ENCODE assay signal across 8 cellular contexts in the genomic region with DNA sequence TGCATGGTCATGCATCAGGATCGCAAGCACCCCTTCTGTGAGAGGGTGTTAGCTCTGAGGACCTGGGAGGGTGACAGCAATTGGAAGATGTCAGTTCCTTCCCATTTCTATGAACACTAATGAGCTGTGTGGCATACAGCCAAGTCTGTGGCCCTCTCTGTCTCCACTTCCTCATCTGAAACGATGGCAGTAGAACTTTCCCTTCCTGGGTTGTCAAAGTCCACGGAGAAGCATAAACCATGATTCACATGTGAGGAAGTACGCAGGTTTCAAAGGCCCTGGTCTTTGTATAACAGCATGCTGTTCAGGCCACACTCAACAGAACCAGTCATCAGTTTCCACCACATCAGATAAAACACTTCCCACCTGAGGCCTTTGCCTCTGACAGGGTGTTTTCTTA.
DNase-seq lines count a peak whose midpoint lies in the region; ATAC-seq, FAIRE-seq and TF ChIP-seq lines count a peak whose summit lies in the region.

No MANE protein-coding gene starts in this region.

- no peak overlapping the region for H3K4me3 ChIP-seq in bronchial epithelial cell (ENCODE audit: low read depth, low read length)

- peak; percentile 58 for FAIRE-seq in bronchial epithelial cell (lab: Jason Lieb, UNC)

- H3K27ac ChIP-seq in substantia nigra (ENCODE audit: low read depth, low read length, poor library complexity, severe bottlenecking) = no peak overlapping the region

- no peaks in the 10 kb centered on the region for H3K36me3 ChIP-seq in bronchial epithelial cell (ENCODE audit: control insufficient read depth, insufficient read depth, low read length)

- ATAC-seq in activated CD4-positive, CD25-positive, alpha-beta regulatory T cell treated with anti-CD3 and anti-CD28 coated beads, Interleukin-2, amount 50 U/mL, for 24 hours = peak; percentile 20 to 28
- ATAC-seq in HG03469 (IDR thresholded peaks at IDR 0.05; ENCODE audit: unreplicated experiment) = peak; percentile 76

- TF ChIP-seq CTCF in bronchial epithelial cell (IDR thresholded peaks at IDR 0.05; ENCODE audit: insufficient read depth, low read length, severe bottlenecking) = no peak

- H3K27me3 ChIP-seq in bronchial epithelial cell (ENCODE audit: control insufficient read depth, insufficient read depth, low read length) = no peaks in the 10 kb centered on the region

- DNase-seq in activated CD4-positive, CD25-positive, alpha-beta regulatory T cell treated with anti-CD3 and anti-CD28 coated beads, Interleukin-2, amount 50 U/mL, for 72 hours = no peak
- DNase-seq in bronchial epithelial cell (ENCODE audit: low read depth) (no peak), substantia nigra (lab: John Stamatoyannopoulos, UW) (peak in 26 of 49 donors; percentile 2 to 65 (median 28)), T-helper 9 cell (no peak), SW 1271 (lab: John Stamatoyannopoulos, UW) (no peak), NCI-H2107 treated with DMSO at 0.1 percent for 48 hours (lab: John Stamatoyannopoulos, UW; ENCODE audit: unreplicated experiment) (no peak)

Comparison
In these comparisons a context has a peak if more than half of its experiments do, and no peak if none do; other contexts are left out.
1. DNase-seq: peak in substantia nigra (26 of 49); none in activated CD4-positive, CD25-positive, alpha-beta regulatory T cell treated with anti-CD3 and anti-CD28 coated beads, Interleukin-2, amount 50 U/mL, for 72 hours (single experiment), bronchial epithelial cell (single experiment), T-helper 9 cell (single experiment), SW 1271 (0 of 2) and NCI-H2107 treated with DMSO at 0.1 percent for 48 hours (single experiment).